Comparison of ENCODE assay signal across 8 cellular contexts in the genomic region with DNA sequence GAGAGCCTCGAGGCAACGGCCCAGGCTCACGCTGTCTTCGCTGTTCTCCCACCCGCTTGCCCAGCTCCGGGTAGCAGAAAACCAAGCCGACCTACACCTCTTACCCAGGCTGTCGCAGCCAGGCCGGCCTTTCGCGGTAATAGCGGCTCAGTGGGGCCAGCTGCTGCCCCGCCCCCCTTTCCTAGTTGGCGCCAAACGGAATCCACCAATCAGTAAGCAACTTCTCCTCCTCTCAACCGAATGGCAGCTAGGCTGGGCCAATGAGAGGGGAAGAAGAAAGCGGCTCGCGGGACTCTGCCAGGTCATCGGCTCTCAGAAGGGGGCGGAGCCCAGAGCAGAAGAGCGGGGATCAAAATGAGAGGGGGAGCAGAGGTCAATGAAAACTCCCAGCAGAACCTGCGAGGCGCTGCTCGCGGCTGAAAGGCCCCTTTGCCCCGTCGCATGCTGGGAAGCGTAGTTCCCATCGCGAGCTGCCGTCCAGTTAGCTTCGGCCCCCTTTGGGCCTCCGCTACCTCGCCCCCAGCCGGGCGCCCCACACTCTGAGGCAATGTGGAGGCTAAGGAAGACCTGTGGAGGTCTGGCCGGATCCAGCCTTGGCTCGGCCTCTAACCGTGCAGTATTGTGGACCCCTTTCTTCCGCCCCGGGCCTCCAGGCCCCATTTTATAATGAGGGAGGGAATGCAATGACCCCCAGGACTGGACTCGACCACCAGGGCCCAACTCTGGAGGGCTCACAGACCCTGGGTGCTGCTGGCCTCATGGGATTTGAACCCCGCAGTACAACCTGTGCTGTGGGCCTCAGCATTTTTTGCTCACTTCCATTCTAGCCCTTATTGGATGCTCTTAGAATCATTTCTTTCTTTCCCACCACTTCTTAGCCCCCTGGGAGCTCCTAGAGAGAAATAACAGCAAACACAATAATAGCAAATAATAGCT. TPM values are rescaled to one million over a fixed set of nuclear protein-coding genes. Genes with fewer than 3 reads are reported as not detected.
A peak's percentile ranks its signal among the peaks of the same experiment; 100 is the strongest.
DNase-seq lines count a peak whose midpoint lies in the region; ATAC-seq, FAIRE-seq and TF ChIP-seq lines count a peak whose summit lies in the region.

Gene CDC25A (minus strand): TSS at position 152 of the 936 bp plus-strand sequence. CDS start 470 bp downstream, outside the sequence.

- H2AK5ac ChIP-seq in trophoblast cell (ENCODE audit: low read length) = peak within 1 kb of the TSS; percentile 22

- H2BK5ac ChIP-seq in trophoblast cell (ENCODE audit: low read depth, low read length, poor library complexity) = peak within 1 kb of the TSS; percentile 42

- peak within 1 kb of the TSS; percentile 82 for H2BK120ac ChIP-seq in trophoblast cell (ENCODE audit: insufficient read depth, low read length, poor library complexity)

- H3K9me3 ChIP-seq in adrenal gland (replicated peaks in 1 of 3) (no peaks in the 10 kb centered on the region), trophoblast cell (ENCODE audit: insufficient read depth, low read depth, low read length) (peaks cover 2% of the 10 kb centered on the region)

- H3K9me3 Mint-ChIP-seq in T-cell (no peaks in the 10 kb centered on the region), type B pancreatic cell (no peaks in the 10 kb centered on the region)

- peak within 1 kb of the TSS; percentile 59 for H4K91ac ChIP-seq in trophoblast cell (ENCODE audit: low read depth, low read length)

- ATAC-seq in HG02840 (IDR thresholded peaks at IDR 0.05; ENCODE audit: low FRiP score, unreplicated experiment) = peak; percentile 93
- peak; percentile 98 to 99 (median 99) for ATAC-seq in T-cell (replicated peaks in 1 of 4)

- peak within 1 kb of the TSS; percentile 73 for H4K12ac ChIP-seq in trophoblast cell (ENCODE audit: low read depth, low read length)

- no peaks in the 10 kb centered on the region for H3K27me3 ChIP-seq in adrenal gland
- H3K27me3 ChIP-seq in trophoblast cell (ENCODE audit: insufficient read depth, low read length) = no peaks in the 10 kb centered on the region

- H2AFZ ChIP-seq in trophoblast cell (ENCODE audit: insufficient read depth, low read length, poor library complexity) = peak within 1 kb of the TSS; percentile 94

- peak within 1 kb of the TSS; percentile 74 for H3K14ac ChIP-seq in trophoblast cell (ENCODE audit: low read length)

- POLR2A ChIA-PET in T-cell (lab: Charles Lee) = no interaction called here

- peaks cover 11% of the 10 kb centered on the region for H3K79me2 ChIP-seq in trophoblast cell (ENCODE audit: control insufficient read depth, insufficient read depth, low read length, poor library complexity)

- 7 to 13% (median 9%) methylated on average over 23 to 44 of the region's 44 CpGs for WGBS in adrenal gland, 4 donors
- WGBS in trophoblast cell (ENCODE audit: extremely low coverage, insufficient coverage, insufficient read length) = no CpG with 5 or more reads among the region's 44 CpGs

- H3K36me3 Mint-ChIP-seq in T-cell = no peaks in the 10 kb centered on the region
- peaks cover 7% of the 10 kb centered on the region for H3K36me3 Mint-ChIP-seq in type B pancreatic cell

- TF ChIP-seq POLR2A in GM12891 (IDR thresholded peaks at IDR 0.05; ENCODE audit: low read depth, low read length) = peak; percentile 56; the same call in 1 of the 2 replicates
- peak in 1 of 2 donors; percentile 71 for TF ChIP-seq POLR2A in adrenal gland (IDR thresholded peaks at IDR 0.05)

- H3K36me3 ChIP-seq in adrenal gland (replicated peaks in 1 of 2) = no peaks in the 10 kb centered on the region
- peaks cover 6% of the 10 kb centered on the region in 2 experiments for H3K36me3 ChIP-seq in trophoblast cell (ENCODE audit: control insufficient read depth in 1 of 2, insufficient read depth in 2 of 2, low read length in 2 of 2)

- peak within 1 kb of the TSS; percentile 13 for H3K4ac ChIP-seq in trophoblast cell (ENCODE audit: low read depth, low read length)

- peak within 1 kb of the TSS; percentile 98 for H3K4me2 ChIP-seq in trophoblast cell (ENCODE audit: low read length)

- H4K8ac ChIP-seq in trophoblast cell (ENCODE audit: low read depth, low read length) = peak within 1 kb of the TSS; percentile 97

- intact Hi-C loops in adrenal gland (cut with DNase I) = no loop called here
- intact Hi-C loops in cardiac septum (cut with DNase I) = loop anchor here (5.0 kb wide), 1 partner anchor 114 kb away; the partner anchor contains the start of gene NME6

- TF ChIP-seq CTCF in adrenal gland (IDR thresholded peaks at IDR 0.05) (no peak), type B pancreatic cell (conservative IDR thresholded peaks at IDR 0.05) (no peak)

- H3K4me1 Mint-ChIP-seq in T-cell = peaks cover 15 to 18% (median 16%) of the 10 kb centered on the region in 3 donors
- H3K4me1 Mint-ChIP-seq in type B pancreatic cell (ENCODE audit: unreplicated experiment) = peaks cover 15% of the 10 kb centered on the region

- H3K9ac ChIP-seq in trophoblast cell (ENCODE audit: low read length) = peak within 1 kb of the TSS; percentile 98

- DNase-seq in GM12891 (ENCODE audit: insufficient read length, low spot score) (peak; percentile 94), NCI-H1436 treated with DMSO at 0.1 percent for 48 hours (lab: John Stamatoyannopoulos, UW) (peak; percentile 92), T-cell (peak; percentile 75 to 95 (median 90)), adrenal gland (peak; percentile 98 to 99 (median 98)), cardiac septum (ENCODE audit: low spot score) (peak; percentile 98), trophoblast cell (peak; percentile 94), type B pancreatic cell (ENCODE audit: extremely low spot score, unreplicated experiment) (peak; percentile 95)

- H3K23ac ChIP-seq in trophoblast cell (ENCODE audit: low read length) = no peak within 1 kb of the TSS

- H3K27ac Mint-ChIP-seq in T-cell = peak within 1 kb of the TSS; percentile 61
- peak within 1 kb of the TSS; percentile 93 for H3K27ac Mint-ChIP-seq in type B pancreatic cell

- peaks cover 9% of the 10 kb centered on the region for H3K79me1 ChIP-seq in trophoblast cell (ENCODE audit: low read length)

- no peak within 1 kb of the TSS for H2BK12ac ChIP-seq in trophoblast cell (ENCODE audit: low read length)

- H3K4me3 Mint-ChIP-seq in T-cell = peak within 1 kb of the TSS; percentile 86 to 95 (median 86)
- H3K4me3 Mint-ChIP-seq in type B pancreatic cell = peak within 1 kb of the TSS; percentile 97

- peak within 1 kb of the TSS; percentile 21 to 87 (median 58) for H3K4me3 ChIP-seq in adrenal gland
- H3K4me3 ChIP-seq in trophoblast cell (ENCODE audit: low read depth, low read length) = peak within 1 kb of the TSS; percentile 100

- CTCF ChIA-PET in T-cell (lab: Charles Lee) = interaction anchor here (0.6 to 0.7 kb wide), 2 partner anchors 28 to 1210 kb away, joined by 3 to 5 read pairs; no protein-coding TSS in a partner anchor

- H3K27ac ChIP-seq in adrenal gland = peak within 1 kb of the TSS in 4 of 5 donors; percentile 30 to 77 (median 68)
- H3K27ac ChIP-seq in trophoblast cell (ENCODE audit: low read depth, low read length) = peak within 1 kb of the TSS; percentile 67

- H3K4me1 ChIP-seq in adrenal gland (replicated peaks in 1 of 2) (peaks cover 7 to 11% of the 10 kb centered on the region in 2 donors), trophoblast cell (ENCODE audit: control insufficient read depth in 1 of 2, insufficient read depth in 2 of 2, low read length in 2 of 2) (peaks cover 0 to 3% of the 10 kb centered on the region in 2 experiments)

- H3K27me3 Mint-ChIP-seq in T-cell = peaks cover 13 to 19% of the 10 kb centered on the region in 2 donors
- H3K27me3 Mint-ChIP-seq in type B pancreatic cell = no peaks in the 10 kb centered on the region

- H3K18ac ChIP-seq in trophoblast cell (ENCODE audit: low read length) = peak within 1 kb of the TSS; percentile 57

- peak; percentile 99 for FAIRE-seq in GM12891 (lab: Jason Lieb, UNC)

TF ChIP-seq in GM12891, 5 proteins besides CTCF, POLR2A, EP300 and RAD21:
- peak; percentile 55 for TF ChIP-seq TAF1 (IDR thresholded peaks at IDR 0.05; ENCODE audit: low read depth, low read length)
- TF ChIP-seq POLR2AphosphoS5 (IDR thresholded peaks at IDR 0.05; ENCODE audit: low read depth, low read length) = no peak

RNA-seq across cellular contexts. Expression of gene CDC25A, which starts in this region (rescaled TPM):
- polyA plus RNA-seq in GM12891 (2012; ENCODE audit: low read depth, missing spikeins) = 9.7 TPM
- total RNA-seq in T-cell (1 to 10 TPM in 1 of 5 donors, under 1 TPM in 4; 0.28 to 1.1 (median 0.44) TPM), adrenal gland (1 to 10 TPM; 1.0 to 2.2 (median 1.3) TPM), cardiac septum (0.32 TPM), type B pancreatic cell (ENCODE audit: low replicate concordance) (13.0 and 28.0 TPM in 2 replicates)
- polyA plus RNA-seq in adrenal gland = 1 to 10 TPM in 1 of 3 donors, under 1 TPM in 2; 0.57 to 3.0 (median 0.64) TPM
- 8.3 and 8.5 TPM in 2 replicates for polyA plus RNA-seq in trophoblast cell (2013)

Comparison
In these comparisons a context has a peak if more than half of its experiments do, and no peak if none do; other contexts are left out.
1. Peak in every context shown above with its lines: DNase-seq, ATAC-seq, H3K4me3 ChIP-seq and H3K27ac ChIP-seq.
2. Peak in DNase-seq in cardiac septum; RNA of the gene not detected or under 1 TPM.